ENCODE assay signal across 18 cellular contexts in the genomic region with DNA sequence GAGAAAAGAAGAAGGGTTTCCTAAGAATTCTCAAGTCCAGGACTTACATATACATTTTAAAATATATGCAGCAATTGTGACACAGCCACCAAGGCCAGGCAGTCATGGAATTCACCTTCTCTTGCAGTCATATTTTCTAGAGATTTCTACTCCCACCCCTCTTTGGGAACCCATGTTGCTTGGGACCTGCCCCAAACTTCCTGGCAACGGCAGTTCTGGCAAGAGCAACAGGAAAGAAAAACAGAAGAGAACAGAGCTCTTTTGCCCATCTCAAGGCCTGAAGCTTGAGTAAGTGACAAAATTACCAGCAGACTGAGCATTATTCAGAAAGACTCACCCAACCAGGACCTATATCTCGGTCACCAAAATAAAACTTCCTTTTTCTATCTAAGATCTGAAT.
A peak's percentile ranks its signal among the peaks of the same experiment; 100 is the strongest.
DNase-seq lines count a peak whose midpoint lies in the region; ATAC-seq, FAIRE-seq and TF ChIP-seq lines count a peak whose summit lies in the region.
"Had no signal": no experiment of that assay in that cellular context is flagged by ENCODE, and none has a peak within 500 bp of the region (broad histone marks: within the 10 kb centered on the region; RNA-seq: fewer than 3 reads in every experiment).

No MANE protein-coding gene starts in this region.

- DNase-seq in left ventricle myocardium superior (peak; percentile 30), Right ventricle myocardium inferior (ENCODE audit: missing footprints) (no peak), K562 (ENCODE audit: extremely low read depth in 1 of 4, low spot score in 3 of 4) (no peak), mesothelial cell of epicardium (ENCODE audit: low spot score in 2 of 2, unreplicated experiment in 2 of 2) (no peak), tibial artery (no peak)
- DNase-seq: CD4-positive, alpha-beta memory T cell; DMS79; KBM-7; MG63; NCI-H1105; NCI-H1694 treated with DMSO at 0.1 percent for 48 hours; NCI-H446; PC-3 had no signal

- H3K36me3 ChIP-seq in K562 (ENCODE audit: control insufficient read depth, insufficient read depth, low read length) (peaks cover 36% of the 10 kb centered on the region; the same call in 2 of the 3 replicates), tibial artery (no peaks in the 10 kb centered on the region)
- H3K36me3 ChIP-seq: MG63 had no signal

- in situ Hi-C loops in K562 (cut with MboI): no loop called here

- no peak overlapping the region for H3K27ac ChIP-seq in K562 (ENCODE audit: extremely low read depth, low read depth, low read length)
- no peak overlapping the region for H3K27ac ChIP-seq in tibial artery
- H3K27ac ChIP-seq: A549 had no signal

- no TSS peak for BruUV-seq in K562 (replicated peaks; lab: Mats Ljungman, UMichigan)

- TF ChIP-seq CTCF in K562 (IDR thresholded peaks at IDR 0.05 in 2 of 3, conservative IDR thresholded peaks at IDR 0.05 in 1 of 3; ENCODE audit: insufficient read depth in 2 of 3, low read depth in 1 of 3, low read length in 3 of 3) (no peak), mesothelial cell of epicardium (IDR thresholded peaks at IDR 0.05; ENCODE audit: unreplicated experiment) (no peak), tibial artery (IDR thresholded peaks at IDR 0.05) (no peak)

- H3K9me3 Mint-ChIP-seq in mesothelial cell of epicardium: peaks cover 4% of the 10 kb centered on the region

- CTCF ChIA-PET in K562 (lab: Yijun Ruan, JAX; ENCODE audit: low intra/inter-chr PET ratio): no interaction called here

- H3K27me3 Mint-ChIP-seq in mesothelial cell of epicardium (ENCODE audit: low read depth): no peaks in the 10 kb centered on the region
- H3K27me3 Mint-ChIP-seq: CD4-positive, alpha-beta memory T cell had no signal

- H3K27me3 ChIP-seq in K562 (ENCODE audit: control insufficient read depth in 2 of 2, insufficient read depth in 2 of 2, low read length in 2 of 2): no peaks in the 10 kb centered on the region
- H3K27me3 ChIP-seq in tibial artery: no peaks in the 10 kb centered on the region
- H3K27me3 ChIP-seq: MG63 had no signal

- POLR2A ChIA-PET in K562 (lab: Yijun Ruan, JAX): interaction anchor here (1.8 kb wide), 1 partner anchor 19 kb away, joined by 5 read pairs; no protein-coding TSS in a partner anchor

- 44% methylated on average over 2 of the region's 2 CpGs for WGBS in K562 (ENCODE audit: insufficient coverage, low coverage, missing lambda C conversion rate)

- no peak overlapping the region for H3K4me2 ChIP-seq in K562 (ENCODE audit: insufficient read depth, low read length)
- H3K4me2 ChIP-seq: A549 had no signal

- ATAC-seq in left ventricle myocardium superior (no peak), Right ventricle myocardium inferior (no peak), K562 (peak; percentile 10; the same call in 1 of the 3 replicates), HG03196 (IDR thresholded peaks at IDR 0.05; ENCODE audit: unreplicated experiment) (no peak), HG02588 (IDR thresholded peaks at IDR 0.05; ENCODE audit: unreplicated experiment) (no peak)
- ATAC-seq: A549, GM12878, HCT116, PC-3 had no signal

- TF ChIP-seq EP300 in K562 (IDR thresholded peaks at IDR 0.05; ENCODE audit: low read length): no peak

- peak overlapping the region; percentile 26 for H3K27ac Mint-ChIP-seq in mesothelial cell of epicardium

- H3K4me1 ChIP-seq in K562 (replicated peaks in 1 of 2; ENCODE audit: control insufficient read depth in 2 of 2, insufficient read depth in 2 of 2, low read length in 2 of 2) (peaks cover 14 to 22% of the 10 kb centered on the region in 2 experiments; a peak in 4 of 5 replicates), tibial artery (peaks cover 0 to 41% (median 15%) of the 10 kb centered on the region in 4 donors)

- peaks cover 4% of the 10 kb centered on the region for H3K4me1 Mint-ChIP-seq in mesothelial cell of epicardium

- peaks cover 97% of the 10 kb centered on the region for H3K79me2 ChIP-seq in K562 (ENCODE audit: control insufficient read depth, insufficient read depth, low read length)

- no peak overlapping the region for H3K9ac ChIP-seq in K562 (ENCODE audit: insufficient read depth in 1 of 2, low read depth in 2 of 2, low read length in 2 of 2)

- H3K9me3 ChIP-seq in K562 (replicated peaks; ENCODE audit: control insufficient read depth, insufficient read depth, low read depth, low read length) (no peaks in the 10 kb centered on the region), tibial artery (no peaks in the 10 kb centered on the region)
- H3K9me3 ChIP-seq: A549, MG63 had no signal

- H2AFZ ChIP-seq in K562 (ENCODE audit: low read depth, low read length): 0 out of 2 replicates have a peak overlapping the region, but pooled peaks have one; percentile 42

- H3K4me3 Mint-ChIP-seq in mesothelial cell of epicardium: no peak overlapping the region
- H3K4me3 Mint-ChIP-seq: CD4-positive, alpha-beta memory T cell had no signal

- no peak overlapping the region for H3K4me3 ChIP-seq in K562
- no peak overlapping the region for H3K4me3 ChIP-seq in tibial artery
- H3K4me3 ChIP-seq: A549, GM12878, MG63 had no signal

- peaks cover 1% of the 10 kb centered on the region for H4K20me1 ChIP-seq in K562 (replicated peaks; ENCODE audit: control insufficient read depth, insufficient read depth, low read length)

- no peaks in the 10 kb centered on the region for H3K36me3 Mint-ChIP-seq in mesothelial cell of epicardium

- no peak for FAIRE-seq in K562 (lab: Jason Lieb, UNC)
- FAIRE-seq: A549, GM12878 had no signal

- intact Hi-C loops in left ventricle myocardium superior (cut with micrococcal nuclease) (no loop called here), Right ventricle myocardium inferior (cut with DNase I) (no loop called here), K562 (cut with micrococcal nuclease) (no loop called here), tibial artery (cut with DNase I; ENCODE audit: low total_unique reads) (no loop called here)

- no peaks in the 10 kb centered on the region for H3K9me1 ChIP-seq in K562 (ENCODE audit: control insufficient read depth, insufficient read depth, low read length)

- no peak for TF ChIP-seq POLR2A in K562 (conservative IDR thresholded peaks at IDR 0.05)

- TF ChIP-seq RAD21 in K562 (CRISPR knock-in tag; conservative IDR thresholded peaks at IDR 0.05 in 1 of 2, IDR thresholded peaks at IDR 0.05 in 1 of 2): no peak

TF ChIP-seq in K562, 482 proteins besides CTCF, POLR2A, EP300 and RAD21:
- no peak for TF ChIP-seq YY1 (IDR thresholded peaks at IDR 0.05; ENCODE audit: borderline replicate concordance in 1 of 3, control insufficient read depth in 1 of 3, extremely low read depth in 1 of 3, insufficient read depth in 3 of 3, insufficient read length in 1 of 3, insufficient replicate concordance in 2 of 3, low read depth in 1 of 3, low read length in 2 of 3)
- no peak for TF ChIP-seq ZFX (CRISPR knock-in tag; IDR thresholded peaks at IDR 0.05)
- TF ChIP-seq, protein P1, sequence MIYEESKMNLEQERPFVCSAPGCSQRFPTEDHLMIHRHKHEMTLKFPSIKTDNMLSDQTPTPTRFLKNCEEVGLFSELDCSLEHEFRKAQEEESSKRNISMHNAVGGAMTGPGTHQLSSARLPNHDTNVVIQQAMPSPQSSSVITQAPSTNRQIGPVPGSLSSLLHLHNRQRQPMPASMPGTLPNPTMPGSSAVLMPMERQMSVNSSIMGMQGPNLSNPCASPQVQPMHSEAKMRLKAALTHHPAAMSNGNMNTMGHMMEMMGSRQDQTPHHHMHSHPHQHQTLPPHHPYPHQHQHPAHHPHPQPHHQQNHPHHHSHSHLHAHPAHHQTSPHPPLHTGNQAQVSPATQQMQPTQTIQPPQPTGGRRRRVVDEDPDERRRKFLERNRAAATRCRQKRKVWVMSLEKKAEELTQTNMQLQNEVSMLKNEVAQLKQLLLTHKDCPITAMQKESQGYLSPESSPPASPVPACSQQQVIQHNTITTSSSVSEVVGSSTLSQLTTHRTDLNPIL (CRISPR knock-in tag; IDR thresholded peaks at IDR 0.05): no peak
- TF ChIP-seq, protein P2, sequence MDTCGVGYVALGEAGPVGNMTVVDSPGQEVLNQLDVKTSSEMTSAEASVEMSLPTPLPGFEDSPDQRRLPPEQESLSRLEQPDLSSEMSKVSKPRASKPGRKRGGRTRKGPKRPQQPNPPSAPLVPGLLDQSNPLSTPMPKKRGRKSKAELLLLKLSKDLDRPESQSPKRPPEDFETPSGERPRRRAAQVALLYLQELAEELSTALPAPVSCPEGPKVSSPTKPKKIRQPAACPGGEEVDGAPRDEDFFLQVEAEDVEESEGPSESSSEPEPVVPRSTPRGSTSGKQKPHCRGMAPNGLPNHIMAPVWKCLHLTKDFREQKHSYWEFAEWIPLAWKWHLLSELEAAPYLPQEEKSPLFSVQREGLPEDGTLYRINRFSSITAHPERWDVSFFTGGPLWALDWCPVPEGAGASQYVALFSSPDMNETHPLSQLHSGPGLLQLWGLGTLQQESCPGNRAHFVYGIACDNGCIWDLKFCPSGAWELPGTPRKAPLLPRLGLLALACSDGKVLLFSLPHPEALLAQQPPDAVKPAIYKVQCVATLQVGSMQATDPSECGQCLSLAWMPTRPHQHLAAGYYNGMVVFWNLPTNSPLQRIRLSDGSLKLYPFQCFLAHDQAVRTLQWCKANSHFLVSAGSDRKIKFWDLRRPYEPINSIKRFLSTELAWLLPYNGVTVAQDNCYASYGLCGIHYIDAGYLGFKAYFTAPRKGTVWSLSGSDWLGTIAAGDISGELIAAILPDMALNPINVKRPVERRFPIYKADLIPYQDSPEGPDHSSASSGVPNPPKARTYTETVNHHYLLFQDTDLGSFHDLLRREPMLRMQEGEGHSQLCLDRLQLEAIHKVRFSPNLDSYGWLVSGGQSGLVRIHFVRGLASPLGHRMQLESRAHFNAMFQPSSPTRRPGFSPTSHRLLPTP (IDR thresholded peaks at IDR 0.05; ENCODE audit: borderline replicate concordance, extremely low read depth, insufficient read length): no peak
- TF ChIP-seq, protein P3, sequence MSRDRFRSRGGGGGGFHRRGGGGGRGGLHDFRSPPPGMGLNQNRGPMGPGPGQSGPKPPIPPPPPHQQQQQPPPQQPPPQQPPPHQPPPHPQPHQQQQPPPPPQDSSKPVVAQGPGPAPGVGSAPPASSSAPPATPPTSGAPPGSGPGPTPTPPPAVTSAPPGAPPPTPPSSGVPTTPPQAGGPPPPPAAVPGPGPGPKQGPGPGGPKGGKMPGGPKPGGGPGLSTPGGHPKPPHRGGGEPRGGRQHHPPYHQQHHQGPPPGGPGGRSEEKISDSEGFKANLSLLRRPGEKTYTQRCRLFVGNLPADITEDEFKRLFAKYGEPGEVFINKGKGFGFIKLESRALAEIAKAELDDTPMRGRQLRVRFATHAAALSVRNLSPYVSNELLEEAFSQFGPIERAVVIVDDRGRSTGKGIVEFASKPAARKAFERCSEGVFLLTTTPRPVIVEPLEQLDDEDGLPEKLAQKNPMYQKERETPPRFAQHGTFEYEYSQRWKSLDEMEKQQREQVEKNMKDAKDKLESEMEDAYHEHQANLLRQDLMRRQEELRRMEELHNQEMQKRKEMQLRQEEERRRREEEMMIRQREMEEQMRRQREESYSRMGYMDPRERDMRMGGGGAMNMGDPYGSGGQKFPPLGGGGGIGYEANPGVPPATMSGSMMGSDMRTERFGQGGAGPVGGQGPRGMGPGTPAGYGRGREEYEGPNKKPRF (IDR thresholded peaks at IDR 0.05; ENCODE audit: low read depth, low read length): no peak
- no peak for TF ChIP-seq KDM5B (IDR thresholded peaks at IDR 0.05; ENCODE audit: insufficient replicate concordance, low read depth, low read length)
- no peak for TF ChIP-seq KLF16 (IDR thresholded peaks at IDR 0.05)
- TF ChIP-seq RFX1 (IDR thresholded peaks at IDR 0.05): no peak
